In genomic region chr7:135557455-135558336, GRCh38 we compare ENCODE assay signal across 8 cellular contexts. TPM values are rescaled to one million over a fixed set of nuclear protein-coding genes. Genes with fewer than 3 reads are reported as not detected.
DNase-seq lines count a peak whose midpoint lies in the region; ATAC-seq, FAIRE-seq and TF ChIP-seq lines count a peak whose summit lies in the region.

A gene with protein sequence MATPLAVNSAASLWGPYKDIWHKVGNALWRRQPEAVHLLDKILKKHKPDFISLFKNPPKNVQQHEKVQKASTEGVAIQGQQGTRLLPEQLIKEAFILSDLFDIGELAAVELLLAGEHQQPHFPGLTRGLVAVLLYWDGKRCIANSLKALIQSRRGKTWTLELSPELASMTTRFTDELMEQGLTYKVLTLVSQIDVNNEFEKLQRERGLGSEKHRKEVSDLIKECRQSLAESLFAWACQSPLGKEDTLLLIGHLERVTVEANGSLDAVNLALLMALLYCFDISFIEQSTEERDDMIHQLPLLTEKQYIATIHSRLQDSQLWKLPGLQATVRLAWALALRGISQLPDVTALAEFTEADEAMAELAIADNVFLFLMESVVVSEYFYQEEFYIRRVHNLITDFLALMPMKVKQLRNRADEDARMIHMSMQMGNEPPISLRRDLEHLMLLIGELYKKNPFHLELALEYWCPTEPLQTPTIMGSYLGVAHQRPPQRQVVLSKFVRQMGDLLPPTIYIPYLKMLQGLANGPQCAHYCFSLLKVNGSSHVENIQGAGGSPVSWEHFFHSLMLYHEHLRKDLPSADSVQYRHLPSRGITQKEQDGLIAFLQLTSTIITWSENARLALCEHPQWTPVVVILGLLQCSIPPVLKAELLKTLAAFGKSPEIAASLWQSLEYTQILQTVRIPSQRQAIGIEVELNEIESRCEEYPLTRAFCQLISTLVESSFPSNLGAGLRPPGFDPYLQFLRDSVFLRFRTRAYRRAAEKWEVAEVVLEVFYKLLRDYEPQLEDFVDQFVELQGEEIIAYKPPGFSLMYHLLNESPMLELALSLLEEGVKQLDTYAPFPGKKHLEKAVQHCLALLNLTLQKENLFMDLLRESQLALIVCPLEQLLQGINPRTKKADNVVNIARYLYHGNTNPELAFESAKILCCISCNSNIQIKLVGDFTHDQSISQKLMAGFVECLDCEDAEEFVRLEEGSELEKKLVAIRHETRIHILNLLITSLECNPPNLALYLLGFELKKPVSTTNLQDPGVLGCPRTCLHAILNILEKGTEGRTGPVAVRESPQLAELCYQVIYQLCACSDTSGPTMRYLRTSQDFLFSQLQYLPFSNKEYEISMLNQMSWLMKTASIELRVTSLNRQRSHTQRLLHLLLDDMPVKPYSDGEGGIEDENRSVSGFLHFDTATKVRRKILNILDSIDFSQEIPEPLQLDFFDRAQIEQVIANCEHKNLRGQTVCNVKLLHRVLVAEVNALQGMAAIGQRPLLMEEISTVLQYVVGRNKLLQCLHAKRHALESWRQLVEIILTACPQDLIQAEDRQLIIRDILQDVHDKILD (N-terminal part only) (plus strand): TSS chr7:135557917. CDS start chr7:135557945, 28 bp downstream.

- peak; percentile 83 for ATAC-seq in HG02759 (IDR thresholded peaks at IDR 0.05; ENCODE audit: unreplicated experiment)
- ATAC-seq in heart right ventricle = peak; percentile 92 to 97 (median 96)
- ATAC-seq in upper lobe of right lung = peak; percentile 96

- intact Hi-C loops in heart right ventricle (cut with DNase I) (loop anchor here (1.0 to 10.0 kb wide), 7 partner anchors 45 to 277 kb away; partner anchors contain the start of gene CNOT4 (in 9 of the 10)), posterior vena cava (cut with DNase I) (loop anchor here (5.0 to 10.0 kb wide), 2 partner anchors 273 to 275 kb away; no protein-coding TSS in a partner anchor), upper lobe of right lung (cut with DNase I) (no loop called here)

- H3K4me3 ChIP-seq in heart right ventricle (peak within 1 kb of the TSS; percentile 68 to 89 (median 82)), upper lobe of right lung (peak within 1 kb of the TSS; percentile 94)

- no peaks in the 10 kb centered on the region for H3K36me3 ChIP-seq in heart right ventricle
- H3K36me3 ChIP-seq in upper lobe of right lung = no peaks in the 10 kb centered on the region

- H3K27ac ChIP-seq in adipose tissue (ENCODE audit: low read depth, low read length) (peak within 1 kb of the TSS; percentile 94), heart right ventricle (peak within 1 kb of the TSS; percentile 92 to 98 (median 94)), upper lobe of right lung (peak within 1 kb of the TSS; percentile 99)

- H3K4me1 ChIP-seq in heart right ventricle = peaks cover 0 to 31% (median 14%) of the 10 kb centered on the region in 9 donors
- H3K4me1 ChIP-seq in upper lobe of right lung = peaks cover 9% of the 10 kb centered on the region

- FAIRE-seq in GM12892 (lab: Jason Lieb, UNC) = peak; percentile 92

- peak; percentile 91 for TF ChIP-seq POLR2A in GM12892 (IDR thresholded peaks at IDR 0.05; ENCODE audit: low read depth, low read length)

- TF ChIP-seq CTCF in heart right ventricle (IDR thresholded peaks at IDR 0.05) (peak in 3 of 9 donors; percentile 8 to 20 (median 19)), upper lobe of right lung (IDR thresholded peaks at IDR 0.05) (no peak)

- no peaks in the 10 kb centered on the region for H3K27me3 ChIP-seq in heart right ventricle
- no peaks in the 10 kb centered on the region for H3K27me3 ChIP-seq in upper lobe of right lung

- WGBS in adipose tissue, 3 donors = 3% methylated on average over 38 of the region's 38 CpGs
- 3 to 4% methylated on average over 38 of the region's 38 CpGs for WGBS in heart right ventricle, 2 donors

- H3K9me3 ChIP-seq in heart right ventricle = no peaks in the 10 kb centered on the region
- H3K9me3 ChIP-seq in upper lobe of right lung = no peaks in the 10 kb centered on the region

- DNase-seq in GM12892 (ENCODE audit: insufficient read length) = peak; percentile 57
- DNase-seq in NCI-H128 (lab: John Stamatoyannopoulos, UW; ENCODE audit: unreplicated experiment) = peak; percentile 78
- DNase-seq in T follicular helper cell (ENCODE audit: low read depth) = peak; percentile 57
- peak; percentile 69 to 74 for DNase-seq in heart right ventricle
- peak; percentile 90 for DNase-seq in posterior vena cava (ENCODE audit: low spot score)
- peak; percentile 84 for DNase-seq in upper lobe of right lung

RNA-seq across cellular contexts. Expression of the gene that starts here (rescaled TPM):
- polyA plus RNA-seq in GM12892 (2012; ENCODE audit: missing spikeins) = 70.5 TPM
- polyA plus RNA-seq in adipose tissue (10 to 100 TPM; 10.2 to 17.0 (median 16.6) TPM), heart right ventricle (10 to 100 TPM; 13.7 to 23.6 TPM)
- total RNA-seq in heart right ventricle (10 to 100 TPM; 11.6 to 20.6 (median 14.1) TPM), posterior vena cava (10 to 100 TPM; 42.1 to 51.6 TPM), upper lobe of right lung (34.3 TPM)

Comparison
In these comparisons a context has a peak if more than half of its experiments do, and no peak if none do; other contexts are left out.
1. Peak in every context shown above with its lines: DNase-seq, ATAC-seq, H3K4me3 ChIP-seq and H3K27ac ChIP-seq.